16 cellular contexts compared by ENCODE assay signal in the genomic region with DNA sequence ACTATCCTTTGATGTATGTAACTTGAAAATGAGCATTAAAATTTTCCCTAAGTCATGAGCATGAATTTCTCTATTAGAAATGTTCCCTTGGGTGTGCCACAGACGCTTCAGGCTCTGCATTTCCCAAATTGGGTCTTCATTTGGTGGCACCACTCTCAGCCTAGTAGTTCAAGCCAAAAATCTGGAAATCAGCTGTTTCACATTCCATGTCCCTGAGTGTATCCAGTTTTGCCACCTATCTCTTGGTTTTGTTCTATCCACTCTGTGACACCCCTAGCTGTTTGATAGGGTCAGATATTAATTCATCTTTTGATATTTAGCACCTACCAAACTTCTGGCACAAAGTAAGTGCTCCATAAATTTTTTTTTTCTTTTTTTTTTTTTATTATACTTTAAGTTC.
"Had no signal": no experiment of that assay in that cellular context is flagged by ENCODE, and none has a peak within 500 bp of the region (broad histone marks: within the 10 kb centered on the region; RNA-seq: fewer than 3 reads in every experiment).

No MANE protein-coding gene starts in this region.

- H3K9me3 ChIP-seq: esophagus squamous epithelium, neutrophil, suprapubic skin, thyroid gland had no signal

- DNase-seq: esophagus squamous epithelium; foreskin melanocyte; head of caudate nucleus; kidney; left colon; mesendoderm; naive thymus-derived CD8-positive, alpha-beta T cell; stimulated activated CD4-positive, alpha-beta T cell treated with anti-CD3 and anti-CD28 coated beads, Interleukin-2, amount 100 ng/mL, for 48 hours; stimulated activated naive CD8-positive, alpha-beta T cell treated with anti-CD3 and anti-CD28 coated beads, Interleukin-15, Interleukin-2, amounts not matched to agents 100 U/mL and 50 U/mL, for 24 hours; thyroid gland had no signal

- ATAC-seq: left colon; naive thymus-derived CD8-positive, alpha-beta T cell had no signal

- H2AFZ ChIP-seq: hepatocyte had no signal

- H3K27ac Mint-ChIP-seq: dendritic cell treated with granulocyte-macrophage colony-stimulating factor and Interleukin-4, amounts not matched to agents 40 ng/mL and 50 ng/mL, for 4 days; type B pancreatic cell had no signal

- H3K36me3 ChIP-seq: esophagus squamous epithelium, neutrophil, suprapubic skin, thyroid gland had no signal

- H3K36me3 Mint-ChIP-seq: type B pancreatic cell had no signal

- H3K4me2 ChIP-seq: hepatocyte, smooth muscle cell had no signal

- H3K4me1 ChIP-seq: esophagus squamous epithelium, suprapubic skin, thyroid gland had no signal

- H3K27ac ChIP-seq: esophagus squamous epithelium, hepatocyte, neutrophil, suprapubic skin, thyroid gland had no signal

- H3K4me3 Mint-ChIP-seq: dendritic cell treated with granulocyte-macrophage colony-stimulating factor and Interleukin-4, amounts not matched to agents 40 ng/mL and 50 ng/mL, for 4 days; naive thymus-derived CD8-positive, alpha-beta T cell; type B pancreatic cell had no signal

- H3K4me3 ChIP-seq: esophagus squamous epithelium, hepatocyte, smooth muscle cell, suprapubic skin, thyroid gland had no signal

- H3K9me3 Mint-ChIP-seq: dendritic cell treated with granulocyte-macrophage colony-stimulating factor and Interleukin-4, amounts not matched to agents 40 ng/mL and 50 ng/mL, for 4 days; type B pancreatic cell had no signal

- H3K79me2 ChIP-seq: hepatocyte had no signal

- H3K27me3 ChIP-seq: esophagus squamous epithelium, hepatocyte, neutrophil, suprapubic skin, thyroid gland had no signal

- H3K27me3 Mint-ChIP-seq: dendritic cell treated with granulocyte-macrophage colony-stimulating factor and Interleukin-4, amounts not matched to agents 40 ng/mL and 50 ng/mL, for 4 days; naive thymus-derived CD8-positive, alpha-beta T cell; type B pancreatic cell had no signal
